Comparison of ENCODE assay signal across 17 cellular contexts in genomic region chr6:15406452-15406851, GRCh38.
DNase-seq lines count a peak whose midpoint lies in the region; ATAC-seq, FAIRE-seq and TF ChIP-seq lines count a peak whose summit lies in the region.
"Had no signal": no experiment of that assay in that cellular context is flagged by ENCODE, and none has a peak within 500 bp of the region (broad histone marks: within the 10 kb centered on the region; RNA-seq: fewer than 3 reads in every experiment).

No MANE protein-coding gene starts in this region.

- TF ChIP-seq CTCF in upper lobe of right lung (IDR thresholded peaks at IDR 0.05) (no peak), CD14-positive monocyte (IDR thresholded peaks at IDR 0.05) (no peak)

- no peak overlapping the region for H3K4me3 ChIP-seq in BLaER1 treated with 17β-estradiol and CSF1 and Interleukin-3, amounts not matched to agents 10 nM and 100 nM
- no peak overlapping the region for H3K4me3 ChIP-seq in mesendoderm (ENCODE audit: low read length)
- H3K4me3 ChIP-seq in upper lobe of right lung: no peak overlapping the region

- ATAC-seq in upper lobe of right lung: no peak
- ATAC-seq: HCT116 had no signal

- no peak overlapping the region for H3K23ac ChIP-seq in mesendoderm (ENCODE audit: low read length)

- H3K36me3 Mint-ChIP-seq in CD14-positive monocyte: peaks cover 14 to 26% of the 10 kb centered on the region in 2 donors

- no peak overlapping the region for H4K8ac ChIP-seq in mesendoderm (ENCODE audit: low read depth, low read length)

- no peak overlapping the region for H3K9ac ChIP-seq in BLaER1 treated with 17β-estradiol and CSF1 and Interleukin-3, amounts not matched to agents 10 nM and 100 nM
- no peak overlapping the region for H3K9ac ChIP-seq in mesendoderm (ENCODE audit: low read length)

- DNase-seq in H54 (ENCODE audit: insufficient read length, low spot score) (no peak), mesendoderm (no peak), upper lobe of right lung (no peak), HUDEP-2 (lab: John Stamatoyannopoulos, UW; ENCODE audit: unreplicated experiment in 76 of 76) (no peak), CD14-positive monocyte (ENCODE audit: low spot score) (no peak)
- DNase-seq: Calu3; CD4-positive, alpha-beta memory T cell; COR-L47; DMS53; DMS79 treated with DMSO at 0.1 percent for 48 hours; GF-D8; H9 had no signal

- peaks cover 89 to 100% (median 100%) of the 10 kb centered on the region in 10 experiments for H3K4me1 ChIP-seq in BLaER1 treated with 17β-estradiol and CSF1 and Interleukin-3, amounts not matched to agents 10 nM and 100 nM
- H3K4me1 ChIP-seq in mesendoderm (ENCODE audit: control insufficient read depth, low read depth, low read length): peaks cover 38% of the 10 kb centered on the region
- H3K4me1 ChIP-seq in upper lobe of right lung: peaks cover 12% of the 10 kb centered on the region

- H3K4me3 Mint-ChIP-seq in CD14-positive monocyte: no peak overlapping the region
- H3K4me3 Mint-ChIP-seq: CD4-positive, alpha-beta memory T cell; H9 had no signal

- no peak overlapping the region for H4K5ac ChIP-seq in mesendoderm (ENCODE audit: low read length)

- no peak overlapping the region for H2BK5ac ChIP-seq in mesendoderm (ENCODE audit: low read length)

- H3K27me3 ChIP-seq in BLaER1 treated with 17β-estradiol and CSF1 and Interleukin-3, amounts not matched to agents 10 nM and 100 nM: no peaks in the 10 kb centered on the region
- H3K27me3 ChIP-seq in mesendoderm (ENCODE audit: insufficient read depth, low read length, poor library complexity) (no peaks in the 10 kb centered on the region), upper lobe of right lung (no peaks in the 10 kb centered on the region)

- no peaks in the 10 kb centered on the region for H3K9me3 Mint-ChIP-seq in CD14-positive monocyte
- H3K9me3 Mint-ChIP-seq: H9 had no signal

- peaks cover 0 to 4% (median 0%) of the 10 kb centered on the region in 3 donors for H3K27me3 Mint-ChIP-seq in CD14-positive monocyte (ENCODE audit: low read depth in 3 of 3)
- H3K27me3 Mint-ChIP-seq: CD4-positive, alpha-beta memory T cell had no signal

- peaks cover 62 to 100% (median 94%) of the 10 kb centered on the region in 11 experiments; a peak in 20 of 22 replicates for H4K20me1 ChIP-seq in BLaER1 treated with 17β-estradiol and CSF1 and Interleukin-3, amounts not matched to agents 10 nM and 100 nM

- intact Hi-C loops in upper lobe of right lung (cut with DNase I) (no loop called here), CD14-positive monocyte (cut with micrococcal nuclease) (no loop called here)

- peaks cover 0 to 6% (median 0%) of the 10 kb centered on the region in 11 experiments; a peak in 2 of 22 replicates for H3K36me3 ChIP-seq in BLaER1 treated with 17β-estradiol and CSF1 and Interleukin-3, amounts not matched to agents 10 nM and 100 nM
- no peaks in the 10 kb centered on the region for H3K36me3 ChIP-seq in mesendoderm (ENCODE audit: control insufficient read depth, insufficient read depth, low read length)
- H3K36me3 ChIP-seq in upper lobe of right lung: no peaks in the 10 kb centered on the region

- FAIRE-seq in H54 (lab: Jason Lieb, UNC): peak; percentile 38
- FAIRE-seq: GM12891, GM18507, H1 had no signal

- H3K4me1 Mint-ChIP-seq in CD14-positive monocyte: peaks cover 88% of the 10 kb centered on the region

- H2BK120ac ChIP-seq in mesendoderm (ENCODE audit: low read depth, low read length): no peak overlapping the region

- H3K9me3 ChIP-seq in BLaER1 treated with 17β-estradiol and CSF1 and Interleukin-3, amounts not matched to agents 10 nM and 100 nM (replicated peaks in 1 of 11): no peaks in the 10 kb centered on the region
- H3K9me3 ChIP-seq in upper lobe of right lung: no peaks in the 10 kb centered on the region

- H3K27ac ChIP-seq in BLaER1 treated with 17β-estradiol and CSF1 and Interleukin-3, amounts not matched to agents 10 nM and 100 nM: peak overlapping the region in 2 of 11 experiments; percentile 5 to 24; a peak in 2 of 22 replicates
- no peak overlapping the region for H3K27ac ChIP-seq in mesendoderm (ENCODE audit: low read depth, low read length)
- H3K27ac ChIP-seq in upper lobe of right lung: no peak overlapping the region

- H3K79me2 ChIP-seq in mesendoderm (ENCODE audit: control insufficient read depth, insufficient read depth, low read length): peaks cover 74% of the 10 kb centered on the region

- peaks cover 10% of the 10 kb centered on the region for H3K79me1 ChIP-seq in mesendoderm (ENCODE audit: low read length)

- no peak overlapping the region for H3K18ac ChIP-seq in mesendoderm (ENCODE audit: low read length)

- H2AK5ac ChIP-seq in mesendoderm (ENCODE audit: low read length): no peak overlapping the region

- no peak for TF ChIP-seq POLR2A in H54 (IDR thresholded peaks at IDR 0.05; ENCODE audit: low read depth, low read length)

- peak overlapping the region in 1 of 7 donors; percentile 28 for H3K27ac Mint-ChIP-seq in CD14-positive monocyte
- H3K27ac Mint-ChIP-seq: CD4-positive, alpha-beta memory T cell had no signal

- peak overlapping the region; percentile 55 for H3K4ac ChIP-seq in mesendoderm (ENCODE audit: low read depth, low read length)

- H3K4me2 ChIP-seq in BLaER1 treated with 17β-estradiol and CSF1 and Interleukin-3, amounts not matched to agents 10 nM and 100 nM: peak overlapping the region in 8 of 11 experiments; percentile 54 to 91 (median 82); a peak in 11 of 22 replicates
- no peak overlapping the region for H3K4me2 ChIP-seq in mesendoderm (ENCODE audit: low read length)

- WGBS in mesendoderm (ENCODE audit: extremely low coverage, insufficient coverage, low lambda C conversion rate): no CpG with 5 or more reads among the region's 1 CpG

- H2BK15ac ChIP-seq in mesendoderm (replicated peaks; ENCODE audit: low read depth): peak overlapping the region; percentile 74

- no peak overlapping the region for H3K56ac ChIP-seq in mesendoderm (ENCODE audit: low read length)
